Comparison of ENCODE assay signal across 10 cellular contexts in the genomic region with DNA sequence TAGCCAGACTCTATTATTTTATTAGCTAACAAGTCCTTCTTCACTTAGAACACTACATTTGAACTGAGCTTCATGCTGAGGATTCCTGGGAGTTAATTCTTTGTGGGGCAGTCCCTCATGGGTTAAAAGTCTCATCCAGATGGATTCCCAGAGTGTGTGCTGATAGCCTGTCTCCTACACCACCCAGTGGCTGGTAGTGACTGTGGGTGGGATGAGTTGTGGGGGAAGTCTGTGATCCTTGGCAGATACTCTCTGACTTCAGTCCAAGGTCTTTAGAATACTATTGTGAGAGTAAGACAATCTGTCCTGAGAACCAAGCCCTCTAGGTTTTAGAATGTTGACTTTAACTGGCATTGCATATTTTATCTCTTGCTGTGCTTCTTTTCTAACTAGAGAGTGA. TPM values are rescaled to one million over a fixed set of nuclear protein-coding genes. Genes with fewer than 3 reads are reported as not detected.
A peak's percentile ranks its signal among the peaks of the same experiment; 100 is the strongest.
DNase-seq lines count a peak whose midpoint lies in the region; ATAC-seq, FAIRE-seq and TF ChIP-seq lines count a peak whose summit lies in the region.
"Had no signal": no experiment of that assay in that cellular context is flagged by ENCODE, and none has a peak within 500 bp of the region (broad histone marks: within the 10 kb centered on the region; RNA-seq: fewer than 3 reads in every experiment).

No MANE protein-coding gene starts in this region.

- no TSS peak for BruUV-seq in HepG2 (replicated peaks; lab: Mats Ljungman, UMichigan)

- no peaks in the 10 kb centered on the region for H3K79me2 ChIP-seq in HepG2 (ENCODE audit: insufficient read depth, low read length)

- H3K9me3 ChIP-seq in HepG2 (ENCODE audit: low read length) = no peaks in the 10 kb centered on the region

- ATAC-seq in HepG2 = peak; percentile 74
- ATAC-seq in GM21576 (IDR thresholded peaks at IDR 0.05; ENCODE audit: unreplicated experiment) = no peak
- ATAC-seq in GM18502 (IDR thresholded peaks at IDR 0.05; ENCODE audit: poor library complexity, unreplicated experiment) = no peak

- POLR2A ChIA-PET in HepG2 (lab: Yijun Ruan, JAX) = no interaction called here

- no peak for FAIRE-seq in HepG2 (lab: Jason Lieb, UNC)

- in situ Hi-C loops in HepG2 (cut with HindIII; ENCODE audit: extremely low pct_ligation_motif_present, low pct_unique_long_range_greater_than_20kb) = no loop called here

- no peak for TF ChIP-seq EP300 in HepG2 (IDR thresholded peaks at IDR 0.05; ENCODE audit: low read depth in 2 of 2, low read length in 2 of 2)
- TF ChIP-seq EP300 in HepG2 (CRISPR knock-in tag; IDR thresholded peaks at IDR 0.05; ENCODE audit: borderline replicate concordance) = no peak

- H3K4me2 ChIP-seq in HepG2 (ENCODE audit: low read depth, low read length) = no peak overlapping the region
- H3K4me2 ChIP-seq: KMS-11 had no signal

- no peaks in the 10 kb centered on the region for H3K4me1 ChIP-seq in HepG2 (ENCODE audit: insufficient read depth, low read length)

- H3K9ac ChIP-seq in HepG2 (ENCODE audit: insufficient read depth, low read depth, low read length) = no peak overlapping the region
- H3K9ac ChIP-seq: KMS-11 had no signal

- no peaks in the 10 kb centered on the region for H4K20me1 ChIP-seq in HepG2 (ENCODE audit: insufficient read depth, low read length)

- TF ChIP-seq CTCF in dorsolateral prefrontal cortex (IDR thresholded peaks at IDR 0.05 in 54 of 56, conservative IDR thresholded peaks at IDR 0.05 in 2 of 56; ENCODE audit: low read depth in 1 of 56, partially characterized antibody in 56 of 56) (peak in 50 of 56 donors; percentile 13 to 75 (median 53)), HepG2 (CRISPR knock-in tag; IDR thresholded peaks at IDR 0.05) (peak; percentile 27; the same call in 1 of the 2 replicates)

- H3K27ac ChIP-seq in dorsolateral prefrontal cortex (peak overlapping the region; percentile 54 to 96 (median 88)), HepG2 (ENCODE audit: extremely low read length, insufficient read depth, low read length) (no peak overlapping the region)
- H3K27ac ChIP-seq: KMS-11 had no signal

- H3K36me3 ChIP-seq in HepG2 (replicated peaks in 1 of 2; ENCODE audit: control insufficient read depth in 1 of 2, insufficient read depth in 2 of 2, low read length in 2 of 2) = no peaks in the 10 kb centered on the region

- peak overlapping the region in 19 of 59 donors; percentile 0 to 44 (median 10) for H3K4me3 ChIP-seq in dorsolateral prefrontal cortex
- no peak overlapping the region for H3K4me3 ChIP-seq in HepG2 (replicated peaks in 1 of 3; ENCODE audit: insufficient read depth in 1 of 3, low read depth in 2 of 3, low read length in 3 of 3)

- CTCF ChIA-PET in HepG2 (lab: Yijun Ruan, JAX; ENCODE audit: low intra/inter-chr PET ratio, low total read pairs) = no interaction called here

- no peak for TF ChIP-seq POLR2A in HepG2 (IDR thresholded peaks at IDR 0.05; ENCODE audit: insufficient read depth in 1 of 2, low read depth in 2 of 2, low read length in 2 of 2)
- no peak for TF ChIP-seq POLR2A in erythroblast (IDR thresholded peaks at IDR 0.05; ENCODE audit: low read length)

- no peak for TF ChIP-seq RAD21 in HepG2 (CRISPR knock-in tag; IDR thresholded peaks at IDR 0.05)

- no peak overlapping the region for H2AFZ ChIP-seq in HepG2 (ENCODE audit: low read length)

- DNase-seq in AG08395 (ENCODE audit: low spot score) (peak; percentile 36), NCI-H2029 treated with DMSO at 0.1 percent for 48 hours (lab: John Stamatoyannopoulos, UW) (peak; percentile 99), dorsolateral prefrontal cortex (peak in 9 of 10 donors; percentile 22 to 74 (median 60)), HepG2 (ENCODE audit: low spot score) (no peak), SHP77 treated with DMSO at 0.1 percent for 48 hours (lab: John Stamatoyannopoulos, UW) (no peak), erythroblast (lab: John Stamatoyannopoulos, UW) (no peak)
- DNase-seq: stimulated activated CD8-positive, alpha-beta memory T cell treated with anti-CD3 and anti-CD28 coated beads, Interleukin-4, amount 100 ng/mL, for 48 hours had no signal

- no peaks in the 10 kb centered on the region for H3K27me3 ChIP-seq in dorsolateral prefrontal cortex
- H3K27me3 ChIP-seq in HepG2 (ENCODE audit: control insufficient read depth in 1 of 2, insufficient read depth in 2 of 2, low read length in 2 of 2) = no peaks in the 10 kb centered on the region

- intact Hi-C loops in dorsolateral prefrontal cortex (cut with DNase I) (loop anchor here (5.0 to 10.0 kb wide), 4 partner anchors 34 to 291 kb away; partner anchors contain the start of gene ARHGAP5 (in 1 of the 2)), HepG2 (cut with micrococcal nuclease; ENCODE audit: unreplicated experiment) (no loop called here)

TF ChIP-seq in HepG2, 621 proteins besides CTCF, POLR2A, EP300 and RAD21:
- TF ChIP-seq ZNF597 (CRISPR knock-in tag; IDR thresholded peaks at IDR 0.05) = no peak
- no peak for TF ChIP-seq TCF7 (IDR thresholded peaks at IDR 0.05; ENCODE audit: low read depth)
- TF ChIP-seq ZNF232 (CRISPR knock-in tag; IDR thresholded peaks at IDR 0.05; ENCODE audit: borderline replicate concordance) = no peak
- TF ChIP-seq ARNT (IDR thresholded peaks at IDR 0.05) = no peak
- peak; percentile 85 for TF ChIP-seq ZNF652 (CRISPR knock-in tag; IDR thresholded peaks at IDR 0.05; ENCODE audit: borderline replicate concordance, low read depth)

RNA-seq across cellular contexts. Expression of gene AKAP6, which starts 37.2 kb away (rescaled TPM):
- total RNA-seq in dorsolateral prefrontal cortex (100 to 1,000 TPM; 160 to 396 (median 286) TPM), HepG2 (2016; rRNA removed; fragmentation: Illumina TruSeq; extraction: Trizol) (0.84 and 1.4 TPM in 2 replicates)
- total RNA-seq in HepG2 (2016; cell fraction: cytosol; rRNA removed; fragmentation: Illumina TruSeq; extraction: Trizol; ENCODE audit: low read depth) = 0.79 and 1.4 TPM in 2 replicates
- 0.91 and 1.5 TPM in 2 replicates for total RNA-seq in HepG2 (2016; cell fraction: insoluble cytoplasmic fraction; rRNA removed; fragmentation: Illumina TruSeq; extraction: Trizol)
- 0.62 and 0.86 TPM in 2 replicates for total RNA-seq in HepG2 (2016; cell fraction: membrane; rRNA removed; fragmentation: Illumina TruSeq; extraction: Trizol)
- 1.4 and 5.7 TPM in 2 replicates for total RNA-seq in HepG2 (2016; cell fraction: nucleus; rRNA removed; fragmentation: Illumina TruSeq; extraction: Trizol)
- 0.51 and 1.4 TPM in 2 replicates for polyA plus RNA-seq in HepG2 (2011; rRNA removed)
- polyA plus RNA-seq in HepG2 (2011; cell fraction: cytosol; rRNA removed) = 0.23 and 0.54 TPM in 2 replicates
- polyA plus RNA-seq in HepG2 (2011; cell fraction: nucleus; rRNA removed) = 1.2 and 1.6 TPM in 2 replicates
- polyA plus RNA-seq in HepG2 (2012) = 0.39 and 0.59 TPM in 2 replicates
- polyA plus RNA-seq in HepG2 (2016; cell fraction: cytosol; fragmentation: Illumina TruSeq; extraction: Trizol; ENCODE audit: low read depth) = 0.08 and 0.09 TPM in 2 replicates
- 0.33 and 0.58 TPM in 2 replicates for polyA plus RNA-seq in HepG2 (2016; cell fraction: insoluble cytoplasmic fraction; fragmentation: Illumina TruSeq; extraction: Trizol; ENCODE audit: low read depth)
- polyA plus RNA-seq in HepG2 (2016; cell fraction: membrane; fragmentation: Illumina TruSeq; extraction: Trizol; ENCODE audit: low read depth) = 0.02 and 0.40 TPM in 2 replicates
- polyA plus RNA-seq in HepG2 (2016; cell fraction: nucleus; fragmentation: Illumina TruSeq; extraction: Trizol; ENCODE audit: insufficient read depth, low read depth) = 0.48 and 0.79 TPM in 2 replicates
- 4.0 and 4.2 TPM in 2 replicates for polyA minus RNA-seq in HepG2 (2011; rRNA and poly(A)+ RNA removed; ENCODE audit: low replicate concordance)
- 2.2 and 2.4 TPM in 2 replicates for polyA minus RNA-seq in HepG2 (2011; cell fraction: cytosol; rRNA and poly(A)+ RNA removed)
- polyA minus RNA-seq in HepG2 (2011; cell fraction: nucleus; rRNA and poly(A)+ RNA removed) = 9.5 and 13.1 TPM in 2 replicates

Comparison
In these comparisons a context has a peak if more than half of its experiments do, and no peak if none do; other contexts are left out.
1. DNase-seq: peak in AG08395 (single experiment), NCI-H2029 treated with DMSO at 0.1 percent for 48 hours (single experiment) and dorsolateral prefrontal cortex (9 of 10); none in HepG2 (single experiment), SHP77 treated with DMSO at 0.1 percent for 48 hours (single experiment) and erythroblast (0 of 2).
2. RNA of gene AKAP6, which starts 37.2 kb away (total RNA-seq): 160 to 396 TPM in dorsolateral prefrontal cortex; 0.62 to 5.7 TPM in HepG2; every median in the first group is over 10 times any median in the second.